ENCODE assay signal across 9 cellular contexts in genomic region chr1:112849967-112850641, GRCh38.
DNase-seq lines count a peak whose midpoint lies in the region; ATAC-seq and TF ChIP-seq lines count a peak whose summit lies in the region.
"Had no signal": no experiment of that assay in that cellular context is flagged by ENCODE, and none has a peak within 500 bp of the region (broad histone marks: within the 10 kb centered on the region; RNA-seq: fewer than 3 reads in every experiment).

No MANE protein-coding gene starts in this region.

- no peak for DNase-seq in HL-60 (ENCODE audit: low read depth in 1 of 2, low spot score in 1 of 2)
- DNase-seq in activated naive CD8-positive, alpha-beta T cell treated with anti-CD3 and anti-CD28 coated beads for 36 hours, result no peak
- DNase-seq in effector CD8-positive, alpha-beta T cell (lab: John Stamatoyannopoulos, UW), result no peak
- DNase-seq: SIG-M5 had no signal

- H3K27ac Mint-ChIP-seq in activated naive CD8-positive, alpha-beta T cell treated with anti-CD3 and anti-CD28 coated beads for 36 hours, result no peak overlapping the region
- H3K27ac Mint-ChIP-seq in stimulated activated memory B cell treated with anti-CD40 and anti-IgM and Interleukin-4, amounts not matched to agents 10 μg/mL and 1 μg/mL and 100 μg/mL, for 72 hours, result no peak overlapping the region

- H3K27ac ChIP-seq in HL-60 (replicated peaks), result no peak overlapping the region

- no peaks in the 10 kb centered on the region for H3K36me3 Mint-ChIP-seq in activated naive CD8-positive, alpha-beta T cell treated with anti-CD3 and anti-CD28 coated beads for 36 hours
- H3K36me3 Mint-ChIP-seq in stimulated activated memory B cell treated with anti-CD40 and anti-IgM and Interleukin-4, amounts not matched to agents 10 μg/mL and 1 μg/mL and 100 μg/mL, for 72 hours, result no peaks in the 10 kb centered on the region

- H3K4me1 Mint-ChIP-seq in activated naive CD8-positive, alpha-beta T cell treated with anti-CD3 and anti-CD28 coated beads for 36 hours, result no peaks in the 10 kb centered on the region
- peaks cover 13% of the 10 kb centered on the region for H3K4me1 Mint-ChIP-seq in stimulated activated memory B cell treated with anti-CD40 and anti-IgM and Interleukin-4, amounts not matched to agents 10 μg/mL and 1 μg/mL and 100 μg/mL, for 72 hours

- H3K4me3 Mint-ChIP-seq in activated naive CD8-positive, alpha-beta T cell treated with anti-CD3 and anti-CD28 coated beads for 36 hours, result peak overlapping the region; percentile 59
- H3K4me3 Mint-ChIP-seq in stimulated activated memory B cell treated with anti-CD40 and anti-IgM and Interleukin-4, amounts not matched to agents 10 μg/mL and 1 μg/mL and 100 μg/mL, for 72 hours, result peak overlapping the region; percentile 65

- peaks cover 70% of the 10 kb centered on the region for H3K27me3 Mint-ChIP-seq in activated naive CD8-positive, alpha-beta T cell treated with anti-CD3 and anti-CD28 coated beads for 36 hours
- peaks cover 54% of the 10 kb centered on the region for H3K27me3 Mint-ChIP-seq in stimulated activated memory B cell treated with anti-CD40 and anti-IgM and Interleukin-4, amounts not matched to agents 10 μg/mL and 1 μg/mL and 100 μg/mL, for 72 hours

- no peaks in the 10 kb centered on the region for H3K9me3 Mint-ChIP-seq in activated naive CD8-positive, alpha-beta T cell treated with anti-CD3 and anti-CD28 coated beads for 36 hours
- no peaks in the 10 kb centered on the region for H3K9me3 Mint-ChIP-seq in stimulated activated memory B cell treated with anti-CD40 and anti-IgM and Interleukin-4, amounts not matched to agents 10 μg/mL and 1 μg/mL and 100 μg/mL, for 72 hours

- peaks cover 23% of the 10 kb centered on the region for H3K27me3 ChIP-seq in HL-60 (ENCODE audit: insufficient read depth, poor library complexity, severe bottlenecking)

- no peak for ATAC-seq in stimulated activated memory B cell treated with anti-CD40 and anti-IgM and Interleukin-4, amounts not matched to agents 10 μg/mL and 1 μg/mL and 100 μg/mL, for 72 hours
- ATAC-seq in HG02938 (IDR thresholded peaks at IDR 0.05; ENCODE audit: unreplicated experiment) (no peak), HG02678 (IDR thresholded peaks at IDR 0.05; ENCODE audit: unreplicated experiment) (no peak), GM21447 (IDR thresholded peaks at IDR 0.05; ENCODE audit: unreplicated experiment) (no peak)

- TF ChIP-seq CTCF in HL-60 (IDR thresholded peaks at IDR 0.05; ENCODE audit: insufficient read depth, low read length), result no peak

- peak overlapping the region; percentile 31 for H3K4me3 ChIP-seq in HL-60 (replicated peaks; ENCODE audit: insufficient read depth, low read length)
- peak overlapping the region; percentile 8 for H3K4me3 ChIP-seq in iPS-11a (ENCODE audit: low read depth, low read length)
